ENCODE assay signal across 1 cellular context in genomic region chr11:64246874-64247728, GRCh38.
TF ChIP-seq lines count a peak whose summit lies in the region.

A gene with protein sequence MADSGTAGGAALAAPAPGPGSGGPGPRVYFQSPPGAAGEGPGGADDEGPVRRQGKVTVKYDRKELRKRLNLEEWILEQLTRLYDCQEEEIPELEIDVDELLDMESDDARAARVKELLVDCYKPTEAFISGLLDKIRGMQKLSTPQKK (minus strand): TSS chr11:64246943. CDS start chr11:64246673, 270 bp downstream.

TF ChIP-seq in HepG2, 621 proteins besides CTCF, POLR2A, EP300 and RAD21 (continued from another document and continues in another):
- TF ChIP-seq, protein P1, sequence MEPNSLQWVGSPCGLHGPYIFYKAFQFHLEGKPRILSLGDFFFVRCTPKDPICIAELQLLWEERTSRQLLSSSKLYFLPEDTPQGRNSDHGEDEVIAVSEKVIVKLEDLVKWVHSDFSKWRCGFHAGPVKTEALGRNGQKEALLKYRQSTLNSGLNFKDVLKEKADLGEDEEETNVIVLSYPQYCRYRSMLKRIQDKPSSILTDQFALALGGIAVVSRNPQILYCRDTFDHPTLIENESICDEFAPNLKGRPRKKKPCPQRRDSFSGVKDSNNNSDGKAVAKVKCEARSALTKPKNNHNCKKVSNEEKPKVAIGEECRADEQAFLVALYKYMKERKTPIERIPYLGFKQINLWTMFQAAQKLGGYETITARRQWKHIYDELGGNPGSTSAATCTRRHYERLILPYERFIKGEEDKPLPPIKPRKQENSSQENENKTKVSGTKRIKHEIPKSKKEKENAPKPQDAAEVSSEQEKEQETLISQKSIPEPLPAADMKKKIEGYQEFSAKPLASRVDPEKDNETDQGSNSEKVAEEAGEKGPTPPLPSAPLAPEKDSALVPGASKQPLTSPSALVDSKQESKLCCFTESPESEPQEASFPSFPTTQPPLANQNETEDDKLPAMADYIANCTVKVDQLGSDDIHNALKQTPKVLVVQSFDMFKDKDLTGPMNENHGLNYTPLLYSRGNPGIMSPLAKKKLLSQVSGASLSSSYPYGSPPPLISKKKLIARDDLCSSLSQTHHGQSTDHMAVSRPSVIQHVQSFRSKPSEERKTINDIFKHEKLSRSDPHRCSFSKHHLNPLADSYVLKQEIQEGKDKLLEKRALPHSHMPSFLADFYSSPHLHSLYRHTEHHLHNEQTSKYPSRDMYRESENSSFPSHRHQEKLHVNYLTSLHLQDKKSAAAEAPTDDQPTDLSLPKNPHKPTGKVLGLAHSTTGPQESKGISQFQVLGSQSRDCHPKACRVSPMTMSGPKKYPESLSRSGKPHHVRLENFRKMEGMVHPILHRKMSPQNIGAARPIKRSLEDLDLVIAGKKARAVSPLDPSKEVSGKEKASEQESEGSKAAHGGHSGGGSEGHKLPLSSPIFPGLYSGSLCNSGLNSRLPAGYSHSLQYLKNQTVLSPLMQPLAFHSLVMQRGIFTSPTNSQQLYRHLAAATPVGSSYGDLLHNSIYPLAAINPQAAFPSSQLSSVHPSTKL (CRISPR knock-in tag; IDR thresholded peaks at IDR 0.05), result no peak
- TF ChIP-seq PAF1 (CRISPR knock-in tag; IDR thresholded peaks at IDR 0.05) (no peak), ZNF292 (CRISPR knock-in tag; IDR thresholded peaks at IDR 0.05; ENCODE audit: borderline replicate concordance, low read depth) (no peak), MEIS1 (CRISPR knock-in tag; IDR thresholded peaks at IDR 0.05; ENCODE audit: borderline replicate concordance) (no peak), ESRRA (CRISPR knock-in tag; IDR thresholded peaks at IDR 0.05; ENCODE audit: low read depth) (no peak), TBL1XR1 (IDR thresholded peaks at IDR 0.05; ENCODE audit: borderline replicate concordance, low read length, partially characterized antibody) (peak; percentile 6), ZNF230 (CRISPR knock-in tag; IDR thresholded peaks at IDR 0.05) (no peak), HNRNPUL1 (IDR thresholded peaks at IDR 0.05; ENCODE audit: low read depth, low read length) (no peak), CHD4 (IDR thresholded peaks at IDR 0.05; ENCODE audit: borderline replicate concordance, low read length) (no peak), SOX6 (IDR thresholded peaks at IDR 0.05) (no peak), SOX6 (CRISPR knock-in tag; IDR thresholded peaks at IDR 0.05) (no peak; the same call in 1 of the 2 replicates), KDM5B (CRISPR knock-in tag; IDR thresholded peaks at IDR 0.05; ENCODE audit: borderline replicate concordance) (no peak), HCFC1 (IDR thresholded peaks at IDR 0.05; ENCODE audit: low read depth, low read length) (peak; percentile 83), YEATS2 (CRISPR knock-in tag; IDR thresholded peaks at IDR 0.05; ENCODE audit: borderline replicate concordance) (no peak; the same call in 1 of the 2 replicates), SMAD3 (CRISPR knock-in tag; IDR thresholded peaks at IDR 0.05) (no peak), ASH2L (IDR thresholded peaks at IDR 0.05; ENCODE audit: insufficient read length, low read depth, low read length) (peak; percentile 72), ZNF550 (CRISPR knock-in tag; IDR thresholded peaks at IDR 0.05; ENCODE audit: borderline replicate concordance) (0 out of 2 replicates have a peak, but pooled peaks have one; percentile 13), ZNF883 (CRISPR knock-in tag; IDR thresholded peaks at IDR 0.05; ENCODE audit: not compliant biosample characterization) (no peak), ZC3H13 (CRISPR knock-in tag; IDR thresholded peaks at IDR 0.05) (no peak), FOSL1 (CRISPR knock-in tag; IDR thresholded peaks at IDR 0.05; ENCODE audit: borderline replicate concordance) (no peak), ZNF333 (CRISPR knock-in tag; IDR thresholded peaks at IDR 0.05; ENCODE audit: borderline replicate concordance) (no peak), ZNF34 (CRISPR knock-in tag; IDR thresholded peaks at IDR 0.05; ENCODE audit: borderline replicate concordance) (peak; percentile 43; the same call in 1 of the 2 replicates), NPAS2 (CRISPR knock-in tag; IDR thresholded peaks at IDR 0.05; ENCODE audit: borderline replicate concordance) (no peak), ZNF780A (CRISPR knock-in tag; IDR thresholded peaks at IDR 0.05) (no peak), ZNF724P (CRISPR knock-in tag; IDR thresholded peaks at IDR 0.05; ENCODE audit: borderline replicate concordance) (peak; percentile 87), POGZ (CRISPR knock-in tag; IDR thresholded peaks at IDR 0.05) (no peak), MEIS2 (CRISPR knock-in tag; IDR thresholded peaks at IDR 0.05) (no peak), ZNF296 (CRISPR knock-in tag; conservative IDR thresholded peaks at IDR 0.05) (no peak), NR2C2 (CRISPR knock-in tag; IDR thresholded peaks at IDR 0.05; ENCODE audit: borderline replicate concordance) (peak; percentile 40; the same call in 1 of the 2 replicates), ZNF709 (CRISPR knock-in tag; IDR thresholded peaks at IDR 0.05) (peak; percentile 29; the same call in 1 of the 2 replicates), ARID2 (CRISPR knock-in tag; IDR thresholded peaks at IDR 0.05; ENCODE audit: borderline replicate concordance) (0 out of 2 replicates have a peak, but pooled peaks have one; percentile 17), TMF1 (CRISPR knock-in tag; IDR thresholded peaks at IDR 0.05; ENCODE audit: low read depth) (no peak; the same call in 1 of the 2 replicates), RBM39 (IDR thresholded peaks at IDR 0.05; ENCODE audit: low read depth, low read length, poor library complexity, severe bottlenecking) (no peak), ZNF577 (CRISPR knock-in tag; IDR thresholded peaks at IDR 0.05; ENCODE audit: borderline replicate concordance, low read depth) (no peak), NRL (CRISPR knock-in tag; IDR thresholded peaks at IDR 0.05; ENCODE audit: borderline replicate concordance) (no peak; the same call in 1 of the 2 replicates), ZNF383 (CRISPR knock-in tag; IDR thresholded peaks at IDR 0.05; ENCODE audit: borderline replicate concordance) (no peak), CREB3 (CRISPR knock-in tag; IDR thresholded peaks at IDR 0.05) (no peak), PBX2 (CRISPR knock-in tag; IDR thresholded peaks at IDR 0.05) (no peak), ZMAT3 (CRISPR knock-in tag; conservative IDR thresholded peaks at IDR 0.05) (no peak), ZNF576 (CRISPR knock-in tag; IDR thresholded peaks at IDR 0.05) (no peak), ZNF558 (CRISPR knock-in tag; IDR thresholded peaks at IDR 0.05; ENCODE audit: borderline replicate concordance) (no peak), AKNA (CRISPR knock-in tag; IDR thresholded peaks at IDR 0.05; ENCODE audit: borderline replicate concordance) (no peak), SRSF1 (optimal IDR thresholded peaks at IDR 0.05; ENCODE audit: low read depth, low read length) (peak; percentile 30), NFATC3 (CRISPR knock-in tag; IDR thresholded peaks at IDR 0.05) (no peak), AKAP8 (CRISPR knock-in tag; IDR thresholded peaks at IDR 0.05) (peak; percentile 52; the same call in 1 of the 2 replicates), ATF2 (CRISPR knock-in tag; IDR thresholded peaks at IDR 0.05) (no peak), ZNF331 (CRISPR knock-in tag; IDR thresholded peaks at IDR 0.05) (no peak; the same call in 1 of the 2 replicates), ERF (CRISPR knock-in tag; IDR thresholded peaks at IDR 0.05) (no peak; the same call in 1 of the 2 replicates)
- TF ChIP-seq, protein P2, sequence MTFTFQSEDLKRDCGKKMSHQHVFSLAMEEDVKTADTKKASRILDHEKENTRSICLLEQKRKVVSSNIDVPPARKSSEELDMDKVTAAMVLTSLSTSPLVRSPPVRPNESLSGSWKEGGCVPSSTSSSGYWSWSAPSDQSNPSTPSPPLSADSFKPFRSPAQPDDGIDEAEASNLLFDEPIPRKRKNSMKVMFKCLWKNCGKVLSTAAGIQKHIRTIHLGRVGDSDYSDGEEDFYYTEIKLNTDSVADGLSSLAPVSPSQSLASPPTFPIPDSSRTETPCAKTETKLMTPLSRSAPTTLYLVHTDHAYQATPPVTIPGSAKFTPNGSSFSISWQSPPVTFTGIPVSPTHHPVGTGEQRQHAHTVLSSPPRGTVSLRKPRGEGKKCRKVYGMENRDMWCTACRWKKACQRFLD (CRISPR knock-in tag; IDR thresholded peaks at IDR 0.05; ENCODE audit: borderline replicate concordance), result no peak
- TF ChIP-seq, protein P3, sequence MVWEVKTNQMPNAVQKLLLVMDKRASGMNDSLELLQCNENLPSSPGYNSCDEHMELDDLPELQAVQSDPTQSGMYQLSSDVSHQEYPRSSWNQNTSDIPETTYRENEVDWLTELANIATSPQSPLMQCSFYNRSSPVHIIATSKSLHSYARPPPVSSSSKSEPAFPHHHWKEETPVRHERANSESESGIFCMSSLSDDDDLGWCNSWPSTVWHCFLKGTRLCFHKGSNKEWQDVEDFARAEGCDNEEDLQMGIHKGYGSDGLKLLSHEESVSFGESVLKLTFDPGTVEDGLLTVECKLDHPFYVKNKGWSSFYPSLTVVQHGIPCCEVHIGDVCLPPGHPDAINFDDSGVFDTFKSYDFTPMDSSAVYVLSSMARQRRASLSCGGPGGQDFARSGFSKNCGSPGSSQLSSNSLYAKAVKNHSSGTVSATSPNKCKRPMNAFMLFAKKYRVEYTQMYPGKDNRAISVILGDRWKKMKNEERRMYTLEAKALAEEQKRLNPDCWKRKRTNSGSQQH (CRISPR knock-in tag; IDR thresholded peaks at IDR 0.05; ENCODE audit: low read depth), result no peak
- TF ChIP-seq, protein P4, sequence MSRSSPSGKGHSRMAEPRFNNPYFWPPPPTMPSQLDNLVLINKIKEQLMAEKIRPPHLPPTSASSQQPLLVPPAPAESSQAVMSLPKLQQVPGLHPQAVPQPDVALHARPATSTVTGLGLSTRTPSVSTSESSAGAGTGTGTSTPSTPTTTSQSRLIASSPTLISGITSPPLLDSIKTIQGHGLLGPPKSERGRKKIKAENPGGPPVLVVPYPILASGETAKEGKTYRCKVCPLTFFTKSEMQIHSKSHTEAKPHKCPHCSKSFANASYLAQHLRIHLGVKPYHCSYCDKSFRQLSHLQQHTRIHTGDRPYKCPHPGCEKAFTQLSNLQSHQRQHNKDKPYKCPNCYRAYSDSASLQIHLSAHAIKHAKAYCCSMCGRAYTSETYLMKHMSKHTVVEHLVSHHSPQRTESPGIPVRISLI (CRISPR knock-in tag; IDR thresholded peaks at IDR 0.05; ENCODE audit: borderline replicate concordance), result no peak
- TF ChIP-seq, protein P5, sequence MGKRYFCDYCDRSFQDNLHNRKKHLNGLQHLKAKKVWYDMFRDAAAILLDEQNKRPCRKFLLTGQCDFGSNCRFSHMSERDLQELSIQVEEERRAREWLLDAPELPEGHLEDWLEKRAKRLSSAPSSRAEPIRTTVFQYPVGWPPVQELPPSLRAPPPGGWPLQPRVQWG (CRISPR knock-in tag; IDR thresholded peaks at IDR 0.05; ENCODE audit: borderline replicate concordance, low read depth), result no peak
